ENCODE assay signal across 14 cellular contexts in genomic region chr17:21001111-21001812, GRCh38. TPM values are rescaled to one million over a fixed set of nuclear protein-coding genes. Genes with fewer than 3 reads are reported as not detected.
DNase-seq lines count a peak whose midpoint lies in the region; ATAC-seq, FAIRE-seq and TF ChIP-seq lines count a peak whose summit lies in the region.
"Had no signal": no experiment of that assay in that cellular context is flagged by ENCODE, and none has a peak within 500 bp of the region (broad histone marks: within the 10 kb centered on the region; RNA-seq: fewer than 3 reads in every experiment).

No MANE protein-coding gene starts in this region.

- H3K9me2 ChIP-seq in OCI-LY7 (ENCODE audit: insufficient read depth, low read length), result no peaks in the 10 kb centered on the region

- H3K36me3 Mint-ChIP-seq in CD4-positive, alpha-beta memory T cell, result peaks cover 32 to 57% of the 10 kb centered on the region in 2 donors

- no peak for TF ChIP-seq CTCF in OCI-LY7 (conservative IDR thresholded peaks at IDR 0.05; ENCODE audit: low read length)
- TF ChIP-seq CTCF in neutrophil (IDR thresholded peaks at IDR 0.05), result no peak

- H3K9me3 Mint-ChIP-seq in CD4-positive, alpha-beta memory T cell, result no peaks in the 10 kb centered on the region

- H3K4me2 ChIP-seq in OCI-LY7 (ENCODE audit: low read length), result no peak overlapping the region

- peaks cover 5% of the 10 kb centered on the region for H3K4me1 ChIP-seq in CD4-positive, alpha-beta memory T cell (ENCODE audit: insufficient read depth, low read length)
- H3K4me1 ChIP-seq in OCI-LY7 (ENCODE audit: insufficient read depth, low read length, poor library complexity, severe bottlenecking), result no peaks in the 10 kb centered on the region
- H3K4me1 ChIP-seq in neutrophil (ENCODE audit: control insufficient read depth in 1 of 2, insufficient read depth in 1 of 2, low read depth in 1 of 2, low read length in 1 of 2), result no peaks in the 10 kb centered on the region

- H3K27me3 ChIP-seq in CD4-positive, alpha-beta memory T cell (ENCODE audit: insufficient read depth, low read length), result no peaks in the 10 kb centered on the region
- no peaks in the 10 kb centered on the region for H3K27me3 ChIP-seq in neutrophil

- H3K4me3 ChIP-seq in CD4-positive, alpha-beta memory T cell (ENCODE audit: low read length in 2 of 2), result no peak overlapping the region
- H3K4me3 ChIP-seq in OCI-LY7 (ENCODE audit: low read depth, low read length, poor library complexity, severe bottlenecking), result no peak overlapping the region
- no peak overlapping the region for H3K4me3 ChIP-seq in neutrophil (ENCODE audit: low read depth in 1 of 2, low read length in 1 of 2)

- no peaks in the 10 kb centered on the region for H4K20me1 ChIP-seq in OCI-LY7 (ENCODE audit: insufficient read depth, low read length)

- peak; percentile 51 for FAIRE-seq in endometrium (lab: Jason Lieb, UNC)

- no peak overlapping the region for H3K27ac ChIP-seq in CD4-positive, alpha-beta memory T cell (ENCODE audit: low read depth, low read length)
- H3K27ac ChIP-seq in OCI-LY7 (ENCODE audit: low read depth, low read length, poor library complexity, severe bottlenecking) (no peak overlapping the region), neutrophil (peak overlapping the region; percentile 19)
- H3K27ac ChIP-seq: epithelial cell of prostate had no signal

- no peaks in the 10 kb centered on the region for H3K79me2 ChIP-seq in OCI-LY7 (ENCODE audit: insufficient read depth, low read depth, low read length)

- peaks cover 5 to 26% (median 22%) of the 10 kb centered on the region in 4 donors for H3K4me1 Mint-ChIP-seq in CD4-positive, alpha-beta memory T cell

- ATAC-seq in HG02938 (IDR thresholded peaks at IDR 0.05; ENCODE audit: unreplicated experiment) (no peak), GM19351 (IDR thresholded peaks at IDR 0.05; ENCODE audit: unreplicated experiment) (no peak), GM18870 (IDR thresholded peaks at IDR 0.05; ENCODE audit: unreplicated experiment) (no peak)

- intact Hi-C loops in CD4-positive, alpha-beta memory T cell (cut with micrococcal nuclease), result no loop called here
- intact Hi-C loops in OCI-LY7 (cut with micrococcal nuclease; ENCODE audit: unreplicated experiment), result no loop called here

- no peak overlapping the region for H3K4me3 Mint-ChIP-seq in CD4-positive, alpha-beta memory T cell

- H3K36me3 ChIP-seq in CD4-positive, alpha-beta memory T cell (ENCODE audit: insufficient read depth, low read length), result peaks cover 58% of the 10 kb centered on the region
- H3K36me3 ChIP-seq in OCI-LY7 (ENCODE audit: insufficient read depth, low read length), result peaks cover 76% of the 10 kb centered on the region
- H3K36me3 ChIP-seq in neutrophil, result peaks cover 81% of the 10 kb centered on the region

- peak overlapping the region in 6 of 7 donors; percentile 37 to 78 (median 63) for H3K27ac Mint-ChIP-seq in CD4-positive, alpha-beta memory T cell

- POLR2A ChIA-PET in CD4-positive, alpha-beta memory T cell (lab: Charles Lee; ENCODE audit: partially characterized antibody), result interaction anchor here (0.6 kb wide), 1 partner anchor 311 kb away, joined by 3 read pairs; no protein-coding TSS in a partner anchor
- POLR2A ChIA-PET in OCI-LY7 (lab: Charles Lee), result interaction anchor here (0.6 kb wide), 1 partner anchor 27 kb away, joined by 5 read pairs; no protein-coding TSS in a partner anchor

- H3K9me3 ChIP-seq in CD4-positive, alpha-beta memory T cell (ENCODE audit: control insufficient read depth in 1 of 2, low read length in 2 of 2), result no peaks in the 10 kb centered on the region
- H3K9me3 ChIP-seq in OCI-LY7 (ENCODE audit: low read length) (no peaks in the 10 kb centered on the region), neutrophil (no peaks in the 10 kb centered on the region)

- no peak for DNase-seq in CD4-positive, alpha-beta memory T cell
- DNase-seq in OCI-LY7 (ENCODE audit: low spot score), result no peak
- DNase-seq in stimulated activated CD4-positive, alpha-beta T cell treated with anti-CD3 and anti-CD28 coated beads, Interleukin-15, amount 100 ng/mL, for 24 hours, result no peak
- DNase-seq: GOT3; NCI-H1048; NK-92 treated with Interleukin-12 subunit alpha and Interleukin-12 subunit beta, amount 100 ng/mL, for 24 hours; stimulated activated CD4-positive, alpha-beta T cell treated with anti-CD3 and anti-CD28 coated beads, Interleukin-12 subunit alpha, Interleukin-12 subunit beta, amount 100 ng/mL, for 4 hours; stimulated activated naive CD4-positive, alpha-beta T cell had no signal

- no peaks in the 10 kb centered on the region for H3K27me3 Mint-ChIP-seq in CD4-positive, alpha-beta memory T cell

- no peak overlapping the region for H2AFZ ChIP-seq in OCI-LY7 (ENCODE audit: low read length)

- BruUV-seq in OCI-LY7 (replicated peaks; lab: Mats Ljungman, UMichigan), result TSS peak; percentile 51

- CTCF ChIA-PET in CD4-positive, alpha-beta memory T cell (lab: Charles Lee; ENCODE audit: partially characterized antibody), result interaction anchor here (1.7 kb wide), 1 partner anchor 8 kb away, joined by 11 read pairs; no protein-coding TSS in a partner anchor
- CTCF ChIA-PET in OCI-LY7 (lab: Charles Lee; ENCODE audit: unreplicated experiment), result no interaction called here

RNA-seq across cellular contexts. Expression of gene USP22, which starts 41.5 kb away (rescaled TPM):
- total RNA-seq in CD4-positive, alpha-beta memory T cell, result 100 to 1,000 TPM; 135 to 140 TPM
- 10 to 100 TPM; 14.4 to 37.7 TPM for polyA plus RNA-seq in CD4-positive, alpha-beta memory T cell
- total RNA-seq in OCI-LY7 (2014; rRNA removed; shearing (Covaris generic)), result 144 and 180 TPM in 2 replicates
- 302 TPM in 2 replicates for total RNA-seq in OCI-LY7 (2022)
